17 cellular contexts compared by ENCODE assay signal in genomic region chr2:7961550-7961949, GRCh38.
DNase-seq lines count a peak whose midpoint lies in the region; ATAC-seq, FAIRE-seq and TF ChIP-seq lines count a peak whose summit lies in the region.
"Had no signal": no experiment of that assay in that cellular context is flagged by ENCODE, and none has a peak within 500 bp of the region (broad histone marks: within the 10 kb centered on the region; RNA-seq: fewer than 3 reads in every experiment).

No MANE protein-coding gene starts in this region.

- intact Hi-C loops in spleen (cut with DNase I; ENCODE audit: low total_unique reads), result no loop called here

- H3K9me3 Mint-ChIP-seq in activated T-helper 17 cell treated with anti-CD3 and anti-CD28 coated beads, Interleukin-2, amount 50 U/mL, for 72 hours, result no peaks in the 10 kb centered on the region
- no peaks in the 10 kb centered on the region for H3K9me3 Mint-ChIP-seq in stimulated activated effector memory CD8-positive, alpha-beta T cell treated with anti-CD3 and anti-CD28 coated beads, Interleukin-12 subunit alpha, Interleukin-12 subunit beta, amount 100 ng/mL, for 72 hours
- H3K9me3 Mint-ChIP-seq: CD4-positive, alpha-beta memory T cell; GM23338; H9 had no signal

- FAIRE-seq in bronchial epithelial cell (lab: Jason Lieb, UNC), result no peak
- FAIRE-seq: GM12891, GM18507 had no signal

- no peak overlapping the region for H3K4me2 ChIP-seq in GM23248 (ENCODE audit: unreplicated experiment)
- H3K4me2 ChIP-seq: GM23338 had no signal

- H3K36me3 ChIP-seq in GM23248 (ENCODE audit: low read depth), result no peaks in the 10 kb centered on the region
- H3K36me3 ChIP-seq in bronchial epithelial cell (ENCODE audit: control insufficient read depth, insufficient read depth, low read length), result no peaks in the 10 kb centered on the region
- no peaks in the 10 kb centered on the region for H3K36me3 ChIP-seq in spleen

- no peaks in the 10 kb centered on the region for H3K9me2 ChIP-seq in GM23248 (ENCODE audit: insufficient read depth)

- H4K20me1 ChIP-seq in GM23248 (ENCODE audit: insufficient read depth), result no peaks in the 10 kb centered on the region

- H3K27ac ChIP-seq in GM23248 (no peak overlapping the region), spleen (no peak overlapping the region)

- peak; percentile 10 for DNase-seq in GM23248
- peak; percentile 14 for DNase-seq in bronchial epithelial cell (ENCODE audit: low read depth)
- no peak for DNase-seq in stimulated activated effector memory CD8-positive, alpha-beta T cell treated with anti-CD3 and anti-CD28 coated beads, Interleukin-12 subunit alpha, Interleukin-12 subunit beta, amount 100 ng/mL, for 72 hours (ENCODE audit: low spot score in 2 of 2)
- DNase-seq in spleen, result no peak
- no peak for DNase-seq in germinal center (ENCODE audit: low spot score)
- DNase-seq: C1 segment of cervical spinal cord; CD4-positive, alpha-beta memory T cell; COR-L47; DMS79 treated with DMSO at 0.1 percent for 48 hours; GF-D8; H9 had no signal

- in situ Hi-C loops in GM23248 (cut with MboI), result no loop called here

- ATAC-seq in activated T-helper 17 cell treated with anti-CD3 and anti-CD28 coated beads, Interleukin-2, amount 50 U/mL, for 72 hours (replicated peaks), result peak; percentile 34
- ATAC-seq in stimulated activated effector memory CD8-positive, alpha-beta T cell treated with anti-CD3 and anti-CD28 coated beads, Interleukin-12 subunit alpha, Interleukin-12 subunit beta, amount 100 ng/mL, for 72 hours, result no peak
- no peak for ATAC-seq in GM21381 (IDR thresholded peaks at IDR 0.05; ENCODE audit: unreplicated experiment)
- ATAC-seq: HCT116 had no signal

- H3K27ac Mint-ChIP-seq in activated T-helper 17 cell treated with anti-CD3 and anti-CD28 coated beads, Interleukin-2, amount 50 U/mL, for 72 hours, result no peak overlapping the region
- peak overlapping the region; percentile 13 for H3K27ac Mint-ChIP-seq in stimulated activated effector memory CD8-positive, alpha-beta T cell treated with anti-CD3 and anti-CD28 coated beads, Interleukin-12 subunit alpha, Interleukin-12 subunit beta, amount 100 ng/mL, for 72 hours
- H3K27ac Mint-ChIP-seq: GM23338 had no signal

- H3K9ac ChIP-seq in GM23248, result no peak overlapping the region

- TF ChIP-seq CTCF in bronchial epithelial cell (IDR thresholded peaks at IDR 0.05; ENCODE audit: insufficient read depth, low read length, severe bottlenecking) (no peak), spleen (IDR thresholded peaks at IDR 0.05 in 8 of 11, conservative IDR thresholded peaks at IDR 0.05 in 3 of 11) (no peak)

- H3K9me3 ChIP-seq in GM23248 (ENCODE audit: low read depth) (no peaks in the 10 kb centered on the region), spleen (no peaks in the 10 kb centered on the region)

- no peaks in the 10 kb centered on the region for H3K4me1 ChIP-seq in GM23248 (ENCODE audit: insufficient read depth)
- H3K4me1 ChIP-seq in spleen, result no peaks in the 10 kb centered on the region

- no peaks in the 10 kb centered on the region for H3K4me1 Mint-ChIP-seq in activated T-helper 17 cell treated with anti-CD3 and anti-CD28 coated beads, Interleukin-2, amount 50 U/mL, for 72 hours
- no peaks in the 10 kb centered on the region for H3K4me1 Mint-ChIP-seq in stimulated activated effector memory CD8-positive, alpha-beta T cell treated with anti-CD3 and anti-CD28 coated beads, Interleukin-12 subunit alpha, Interleukin-12 subunit beta, amount 100 ng/mL, for 72 hours
- H3K4me1 Mint-ChIP-seq: CD4-positive, alpha-beta memory T cell had no signal

- no peaks in the 10 kb centered on the region for H3K27me3 ChIP-seq in GM23248 (replicated peaks; ENCODE audit: insufficient read depth)
- H3K27me3 ChIP-seq in bronchial epithelial cell (ENCODE audit: control insufficient read depth, insufficient read depth, low read length), result no peaks in the 10 kb centered on the region
- no peaks in the 10 kb centered on the region for H3K27me3 ChIP-seq in spleen (replicated peaks in 1 of 7)

- 72% methylated on average over 2 of the region's 2 CpGs for WGBS in GM23248 (ENCODE audit: low coverage in 1 of 2, low lambda C conversion rate in 2 of 2, missing lambda C conversion rate in 2 of 2), 2 experiments
- 50 to 94% (median 75%) methylated on average over 2 of the region's 2 CpGs for WGBS in spleen, 5 donors

- H3K4me3 Mint-ChIP-seq in activated T-helper 17 cell treated with anti-CD3 and anti-CD28 coated beads, Interleukin-2, amount 50 U/mL, for 72 hours, result no peak overlapping the region
- no peak overlapping the region for H3K4me3 Mint-ChIP-seq in stimulated activated effector memory CD8-positive, alpha-beta T cell treated with anti-CD3 and anti-CD28 coated beads, Interleukin-12 subunit alpha, Interleukin-12 subunit beta, amount 100 ng/mL, for 72 hours
- H3K4me3 Mint-ChIP-seq: CD4-positive, alpha-beta memory T cell; GM23338; H9 had no signal

- no peak overlapping the region for H3K4me3 ChIP-seq in GM23248
- no peak overlapping the region for H3K4me3 ChIP-seq in bronchial epithelial cell (ENCODE audit: low read depth, low read length)
- no peak overlapping the region for H3K4me3 ChIP-seq in spleen
- H3K4me3 ChIP-seq: GM23338 had no signal

- H3K36me3 Mint-ChIP-seq in activated T-helper 17 cell treated with anti-CD3 and anti-CD28 coated beads, Interleukin-2, amount 50 U/mL, for 72 hours (ENCODE audit: low read depth), result no peaks in the 10 kb centered on the region
- no peaks in the 10 kb centered on the region for H3K36me3 Mint-ChIP-seq in stimulated activated effector memory CD8-positive, alpha-beta T cell treated with anti-CD3 and anti-CD28 coated beads, Interleukin-12 subunit alpha, Interleukin-12 subunit beta, amount 100 ng/mL, for 72 hours
- H3K36me3 Mint-ChIP-seq: CD4-positive, alpha-beta memory T cell had no signal

- no peak for TF ChIP-seq POLR2A in spleen (IDR thresholded peaks at IDR 0.05)

- H2AFZ ChIP-seq in GM23248, result no peak overlapping the region

- H3F3A ChIP-seq in GM23248 (ENCODE audit: insufficient read depth), result no peaks in the 10 kb centered on the region; the same call in 1 of the 2 replicates

- H3K79me2 ChIP-seq in GM23248 (ENCODE audit: insufficient read depth), result no peaks in the 10 kb centered on the region

- no peaks in the 10 kb centered on the region for H3K27me3 Mint-ChIP-seq in activated T-helper 17 cell treated with anti-CD3 and anti-CD28 coated beads, Interleukin-2, amount 50 U/mL, for 72 hours
- H3K27me3 Mint-ChIP-seq: CD4-positive, alpha-beta memory T cell had no signal

Comparison
In these comparisons a context has a peak if more than half of its experiments do, and no peak if none do; other contexts are left out.
1. DNase-seq: peak in GM23248 (single experiment) and bronchial epithelial cell (single experiment); none in stimulated activated effector memory CD8-positive, alpha-beta T cell treated with anti-CD3 and anti-CD28 coated beads, Interleukin-12 subunit alpha, Interleukin-12 subunit beta, amount 100 ng/mL, for 72 hours (0 of 2), spleen (single experiment) and germinal center (single experiment).